ENCODE assay signal across 6 cellular contexts in the genomic region with DNA sequence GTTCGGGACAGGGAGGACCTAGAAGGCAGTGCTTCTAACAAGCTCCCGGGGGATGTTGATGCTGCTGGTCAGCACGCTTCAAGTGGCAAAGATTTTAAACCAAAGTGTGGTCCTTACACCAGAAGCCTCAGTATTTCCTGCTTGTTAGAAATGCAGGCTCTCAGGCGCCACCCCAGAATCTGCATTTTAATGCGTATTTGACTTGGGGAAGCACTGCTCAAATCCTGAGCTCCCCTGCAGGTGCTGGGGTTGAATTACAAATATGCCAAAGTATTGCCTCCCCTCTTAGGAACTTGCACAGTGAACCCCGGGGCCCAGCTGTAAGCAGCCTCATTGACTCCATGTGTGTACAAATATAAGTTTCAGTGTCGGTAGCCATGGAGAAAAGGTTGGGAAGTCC.
"Had no signal": no experiment of that assay in that cellular context is flagged by ENCODE, and none has a peak within 500 bp of the region (broad histone marks: within the 10 kb centered on the region; RNA-seq: fewer than 3 reads in every experiment).

No MANE protein-coding gene starts in this region.

- H3K4me3 ChIP-seq: K562 had no signal

- DNase-seq: GOT3, H7, HCEC 1CT, IMR-90 had no signal

- H3K27ac ChIP-seq: HL-60 had no signal

- FAIRE-seq: K562 had no signal

- ATAC-seq: K562 had no signal
